In the genomic region with DNA sequence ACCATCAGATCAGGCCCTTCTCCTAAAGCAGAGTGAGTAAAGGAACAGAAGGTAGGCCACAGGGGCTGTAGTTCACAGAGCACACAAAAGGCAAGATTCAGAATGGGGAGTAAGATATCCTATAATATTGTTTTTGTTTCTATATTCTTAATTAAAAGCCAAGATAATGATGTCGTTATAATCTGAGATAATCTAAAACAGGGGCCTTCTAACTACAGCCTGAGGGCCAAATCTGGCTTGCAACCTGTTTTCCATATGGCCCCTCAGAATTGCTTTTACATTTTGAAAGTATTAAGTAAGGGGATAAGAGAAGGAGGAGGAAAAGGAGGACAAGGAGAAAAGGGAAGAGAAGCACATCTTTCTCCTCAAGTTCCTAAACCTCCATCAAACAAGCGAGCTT, we compare ENCODE assay signal across 24 cellular contexts.
DNase-seq lines count a peak whose midpoint lies in the region; ATAC-seq, FAIRE-seq and TF ChIP-seq lines count a peak whose summit lies in the region.
"Had no signal": no experiment of that assay in that cellular context is flagged by ENCODE, and none has a peak within 500 bp of the region (broad histone marks: within the 10 kb centered on the region; RNA-seq: fewer than 3 reads in every experiment).

No MANE protein-coding gene starts in this region.

- FAIRE-seq in astrocyte (lab: Jason Lieb, UNC): no peak
- FAIRE-seq: A549, D721Med, G401.6, GM12891, GM18507, GM19239 had no signal

- H3K4me3 ChIP-seq in SK-N-SH (ENCODE audit: low read depth in 2 of 2, low read length in 1 of 2) (no peak overlapping the region), astrocyte (ENCODE audit: insufficient read depth, low read depth, low read length) (no peak overlapping the region)
- H3K4me3 ChIP-seq: A549; BLaER1 treated with 17β-estradiol and CSF1 and Interleukin-3, amounts not matched to agents 10 nM and 100 nM had no signal

- H3K36me3 ChIP-seq in SK-N-SH (replicated peaks in 1 of 2; ENCODE audit: control insufficient read depth in 1 of 2, insufficient read depth in 2 of 2, low read length in 1 of 2): no peaks in the 10 kb centered on the region
- no peaks in the 10 kb centered on the region for H3K36me3 ChIP-seq in astrocyte (ENCODE audit: insufficient read depth, low read length)
- H3K36me3 ChIP-seq: BLaER1 treated with 17β-estradiol and CSF1 and Interleukin-3, amounts not matched to agents 10 nM and 100 nM had no signal

- H4K20me1 ChIP-seq in SK-N-SH (ENCODE audit: insufficient read depth): no peaks in the 10 kb centered on the region
- no peaks in the 10 kb centered on the region for H4K20me1 ChIP-seq in astrocyte (ENCODE audit: insufficient read depth, low read length)
- H4K20me1 ChIP-seq: BLaER1 treated with 17β-estradiol and CSF1 and Interleukin-3, amounts not matched to agents 10 nM and 100 nM had no signal

- H3K9me3 Mint-ChIP-seq in astrocyte (ENCODE audit: unreplicated experiment): peaks cover 1% of the 10 kb centered on the region

- no peaks in the 10 kb centered on the region for H3K27me3 Mint-ChIP-seq in astrocyte (ENCODE audit: low read depth, unreplicated experiment)
- H3K27me3 Mint-ChIP-seq: B cell; CD4-positive, alpha-beta T cell had no signal

- H3K27ac ChIP-seq in SK-N-SH (ENCODE audit: low read depth in 2 of 2, low read length in 1 of 2) (no peak overlapping the region), astrocyte (ENCODE audit: low read depth, low read length) (no peak overlapping the region)
- H3K27ac ChIP-seq: 22Rv1; A549; BLaER1 treated with 17β-estradiol and CSF1 and Interleukin-3, amounts not matched to agents 10 nM and 100 nM; C4-2B had no signal

- ATAC-seq in GM18502 (IDR thresholded peaks at IDR 0.05; ENCODE audit: poor library complexity, unreplicated experiment): no peak
- no peak for ATAC-seq in HG02642 (IDR thresholded peaks at IDR 0.05; ENCODE audit: poor library complexity, unreplicated experiment)
- ATAC-seq: A549; CD8-positive, alpha-beta T cell had no signal

- H3K4me2 ChIP-seq in SK-N-SH (no peak overlapping the region), astrocyte (ENCODE audit: low read length) (no peak overlapping the region)
- H3K4me2 ChIP-seq: A549; BLaER1 treated with 17β-estradiol and CSF1 and Interleukin-3, amounts not matched to agents 10 nM and 100 nM had no signal

- DNase-seq in NCI-H524 (lab: John Stamatoyannopoulos, UW) (peak; percentile 5 to 58), NCI-H524 treated with DMSO at 0.1 percent for 48 hours (lab: John Stamatoyannopoulos, UW) (no peak), SK-N-SH (peak; percentile 59), astrocyte (ENCODE audit: low read depth) (no peak), NCI-H2171 treated with DMSO at 0.1 percent for 48 hours (lab: John Stamatoyannopoulos, UW) (no peak)
- DNase-seq: AML-193; Caco-2; Calu3; CD4-positive, alpha-beta T cell; CD8-positive, alpha-beta T cell; DMS79 treated with DMSO at 0.1 percent for 48 hours; GF-D8 had no signal

- no peaks in the 10 kb centered on the region for H3F3A ChIP-seq in SK-N-SH (replicated peaks; ENCODE audit: insufficient read depth)

- H3K9me3 ChIP-seq in SK-N-SH (no peaks in the 10 kb centered on the region), astrocyte (ENCODE audit: insufficient read depth, low read depth, low read length) (no peaks in the 10 kb centered on the region)
- H3K9me3 ChIP-seq: A549 had no signal

- no peaks in the 10 kb centered on the region for H3K9me2 ChIP-seq in SK-N-SH

- TF ChIP-seq CTCF in SK-N-SH (IDR thresholded peaks at IDR 0.05) (no peak), astrocyte (IDR thresholded peaks at IDR 0.05; ENCODE audit: insufficient read depth, low read depth, low read length) (no peak)

- peaks cover 25% of the 10 kb centered on the region for H3K4me1 Mint-ChIP-seq in astrocyte (ENCODE audit: low read depth, unreplicated experiment)
- H3K4me1 Mint-ChIP-seq: B cell had no signal

- H3K36me3 Mint-ChIP-seq in astrocyte (ENCODE audit: low read depth, unreplicated experiment): no peaks in the 10 kb centered on the region
- H3K36me3 Mint-ChIP-seq: CD8-positive, alpha-beta T cell had no signal

- CTCF ChIA-PET in SK-N-SH (lab: Yijun Ruan, JAX): no interaction called here

- POLR2A ChIA-PET in SK-N-SH (lab: Yijun Ruan, JAX): interaction anchor here (1.3 kb wide), 1 partner anchor 180 kb away, joined by 3 read pairs; no protein-coding TSS in a partner anchor

- H3K27ac Mint-ChIP-seq in astrocyte (ENCODE audit: unreplicated experiment): peak overlapping the region; percentile 16
- H3K27ac Mint-ChIP-seq: B cell; CD4-positive, alpha-beta T cell; CD8-positive, alpha-beta T cell had no signal

- TF ChIP-seq EP300 in SK-N-SH (IDR thresholded peaks at IDR 0.05; ENCODE audit: borderline replicate concordance in 1 of 2, low read depth in 1 of 2, low read length in 1 of 2): peak in 1 of 2 experiments; percentile 88; a peak in 2 of 4 replicates

- H2AFZ ChIP-seq in SK-N-SH (ENCODE audit: low read depth): no peak overlapping the region
- H2AFZ ChIP-seq in astrocyte (ENCODE audit: low read depth, low read length): no peak overlapping the region

- H3K4me1 ChIP-seq in SK-N-SH (ENCODE audit: control insufficient read depth in 1 of 2, insufficient read depth in 2 of 2, low read depth in 1 of 2, low read length in 1 of 2): peaks cover 0 to 8% of the 10 kb centered on the region in 2 experiments; a peak in 1 of 4 replicates
- peaks cover 19% of the 10 kb centered on the region for H3K4me1 ChIP-seq in astrocyte (ENCODE audit: insufficient read depth, low read length)
- H3K4me1 ChIP-seq: A549; BLaER1 treated with 17β-estradiol and CSF1 and Interleukin-3, amounts not matched to agents 10 nM and 100 nM had no signal

- TF ChIP-seq RAD21 in SK-N-SH (IDR thresholded peaks at IDR 0.05; ENCODE audit: low read length): no peak; the same call in 1 of the 2 replicates

- no peak overlapping the region for H3K4me3 Mint-ChIP-seq in astrocyte (ENCODE audit: unreplicated experiment)
- H3K4me3 Mint-ChIP-seq: B cell; CD4-positive, alpha-beta T cell; CD8-positive, alpha-beta T cell had no signal

- H3K9ac ChIP-seq in SK-N-SH: no peak overlapping the region
- no peak overlapping the region for H3K9ac ChIP-seq in astrocyte (ENCODE audit: low read length)
- H3K9ac ChIP-seq: BLaER1 treated with 17β-estradiol and CSF1 and Interleukin-3, amounts not matched to agents 10 nM and 100 nM had no signal

- H3K27me3 ChIP-seq in SK-N-SH (ENCODE audit: insufficient read depth) (no peaks in the 10 kb centered on the region), astrocyte (ENCODE audit: insufficient read depth, low read length) (no peaks in the 10 kb centered on the region)
- H3K27me3 ChIP-seq: BLaER1 treated with 17β-estradiol and CSF1 and Interleukin-3, amounts not matched to agents 10 nM and 100 nM had no signal

- no peaks in the 10 kb centered on the region for H3K79me2 ChIP-seq in SK-N-SH (ENCODE audit: insufficient read depth)
- no peaks in the 10 kb centered on the region for H3K79me2 ChIP-seq in astrocyte (ENCODE audit: insufficient read depth, low read length)

- 47% methylated on average over 2 of the region's 2 CpGs for WGBS in SK-N-SH (ENCODE audit: low lambda C conversion rate)

TF ChIP-seq in SK-N-SH, 30 proteins besides CTCF, POLR2A, EP300 and RAD21 (continues in another document):
- TF ChIP-seq TEAD4 (IDR thresholded peaks at IDR 0.05; ENCODE audit: borderline replicate concordance, insufficient read depth) (no peak), GATA2 (CRISPR knock-in tag; IDR thresholded peaks at IDR 0.05) (peak; percentile 69; the same call in 1 of the 2 replicates), RXRA (IDR thresholded peaks at IDR 0.05; ENCODE audit: borderline replicate concordance, low read depth) (no peak), JUND (IDR thresholded peaks at IDR 0.05) (no peak), GABPA (IDR thresholded peaks at IDR 0.05; ENCODE audit: low read depth) (no peak), FOSL2 (IDR thresholded peaks at IDR 0.05; ENCODE audit: borderline replicate concordance, low read depth) (no peak), PBX3 (IDR thresholded peaks at IDR 0.05) (no peak), RCOR1 (IDR thresholded peaks at IDR 0.05; ENCODE audit: low read length) (peak; percentile 94), NFIC (IDR thresholded peaks at IDR 0.05; ENCODE audit: borderline replicate concordance) (no peak), SIN3A (IDR thresholded peaks at IDR 0.05; ENCODE audit: borderline replicate concordance, low read depth, low read length) (no peak), NRF1 (IDR thresholded peaks at IDR 0.05; ENCODE audit: low read depth, low read length) (no peak), RFX5 (IDR thresholded peaks at IDR 0.05; ENCODE audit: low read length) (no peak), MEF2A (IDR thresholded peaks at IDR 0.05; ENCODE audit: borderline replicate concordance, low read depth) (no peak), TCF12 (IDR thresholded peaks at IDR 0.05) (peak; percentile 35; the same call in 1 of the 2 replicates), SMC3 (IDR thresholded peaks at IDR 0.05; ENCODE audit: low read depth, low read length) (no peak), ELF1 (IDR thresholded peaks at IDR 0.05) (no peak)
- TF ChIP-seq, protein P1, sequence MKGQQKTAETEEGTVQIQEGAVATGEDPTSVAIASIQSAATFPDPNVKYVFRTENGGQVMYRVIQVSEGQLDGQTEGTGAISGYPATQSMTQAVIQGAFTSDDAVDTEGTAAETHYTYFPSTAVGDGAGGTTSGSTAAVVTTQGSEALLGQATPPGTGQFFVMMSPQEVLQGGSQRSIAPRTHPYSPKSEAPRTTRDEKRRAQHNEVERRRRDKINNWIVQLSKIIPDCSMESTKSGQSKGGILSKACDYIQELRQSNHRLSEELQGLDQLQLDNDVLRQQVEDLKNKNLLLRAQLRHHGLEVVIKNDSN (IDR thresholded peaks at IDR 0.05; ENCODE audit: borderline replicate concordance, low read depth): no peak
- TF ChIP-seq, protein P2, sequence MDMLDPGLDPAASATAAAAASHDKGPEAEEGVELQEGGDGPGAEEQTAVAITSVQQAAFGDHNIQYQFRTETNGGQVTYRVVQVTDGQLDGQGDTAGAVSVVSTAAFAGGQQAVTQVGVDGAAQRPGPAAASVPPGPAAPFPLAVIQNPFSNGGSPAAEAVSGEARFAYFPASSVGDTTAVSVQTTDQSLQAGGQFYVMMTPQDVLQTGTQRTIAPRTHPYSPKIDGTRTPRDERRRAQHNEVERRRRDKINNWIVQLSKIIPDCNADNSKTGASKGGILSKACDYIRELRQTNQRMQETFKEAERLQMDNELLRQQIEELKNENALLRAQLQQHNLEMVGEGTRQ (IDR thresholded peaks at IDR 0.05; ENCODE audit: borderline replicate concordance, low read depth, low read length): no peak

Comparison
In these comparisons a context has a peak if more than half of its experiments do, and no peak if none do; other contexts are left out.
1. DNase-seq: peak in NCI-H524 (2 of 2) and SK-N-SH (single experiment); none in NCI-H524 treated with DMSO at 0.1 percent for 48 hours (single experiment), astrocyte (single experiment) and NCI-H2171 treated with DMSO at 0.1 percent for 48 hours (single experiment).